ENCODE assay signal across 8 cellular contexts in genomic region chr9:6703898-6704639, GRCh38. TPM values are rescaled to one million over a fixed set of nuclear protein-coding genes. Genes with fewer than 3 reads are reported as not detected.
DNase-seq lines count a peak whose midpoint lies in the region; ATAC-seq and TF ChIP-seq lines count a peak whose summit lies in the region.

No MANE protein-coding gene starts in this region.

- no peaks in the 10 kb centered on the region for H3K36me3 ChIP-seq in CD4-positive, alpha-beta memory T cell (ENCODE audit: insufficient read depth, low read length)
- H3K36me3 ChIP-seq in HUES6 (ENCODE audit: control insufficient read depth, insufficient read depth, low read length) (no peaks in the 10 kb centered on the region), PC-3 (ENCODE audit: low read depth, low read length) (no peaks in the 10 kb centered on the region), subcutaneous abdominal adipose tissue (ENCODE audit: control insufficient read depth in 5 of 5, insufficient read depth in 5 of 5, low read length in 5 of 5) (no peaks in the 10 kb centered on the region)

- POLR2A ChIA-PET in CD4-positive, alpha-beta memory T cell (lab: Charles Lee; ENCODE audit: partially characterized antibody), result interaction anchor here (0.6 to 4.6 kb wide), 11 partner anchors 12 to 814 kb away, joined by 3 to 83 read pairs (median 9); partner anchors contain the start of genes KDM4C, MLANA and UHRF2
- POLR2A ChIA-PET in PC-3 (lab: Charles Lee; ENCODE audit: unreplicated experiment), result no interaction called here

- BruUV-seq in PC-3 (replicated peaks; lab: Mats Ljungman, UMichigan), result TSS peak; percentile 66

- intact Hi-C loops in CD4-positive, alpha-beta memory T cell (cut with micrococcal nuclease), result loop anchor here (1.0 kb wide), 2 partner anchors 23 to 53 kb away; partner anchors contain the start of gene KDM4C
- intact Hi-C loops in PC-3 (cut with micrococcal nuclease), result no loop called here
- intact Hi-C loops in activated T-helper 1 cell treated with anti-CD3 and anti-CD28 coated beads, Interleukin-12 subunit alpha, Interleukin-12 subunit beta, Interleukin-2, Interleukin-4 antibody, amounts not matched to agents 30 ng/mL and 10 ng/mL and 1 ng/mL, durations not matched to agents 14 hours and 24 hours and 36 hours (cut with micrococcal nuclease), result loop anchor here (1.0 to 5.0 kb wide), 6 partner anchors 12 to 697 kb away; partner anchors contain the start of genes KDM4C and UHRF2

- peaks cover 0 to 1% of the 10 kb centered on the region in 2 donors for H3K27me3 Mint-ChIP-seq in CD4-positive, alpha-beta memory T cell
- H3K27me3 Mint-ChIP-seq in activated T-helper 1 cell treated with anti-CD3 and anti-CD28 coated beads, Interleukin-12 subunit alpha, Interleukin-12 subunit beta, Interleukin-2, Interleukin-4 antibody, amounts not matched to agents 30 ng/mL and 10 ng/mL and 1 ng/mL, durations not matched to agents 14 hours and 24 hours and 36 hours (ENCODE audit: insufficient read depth), result peaks cover 4% of the 10 kb centered on the region
- H3K27me3 Mint-ChIP-seq in neural crest cell (ENCODE audit: low read depth), result no peaks in the 10 kb centered on the region

- H3K9ac ChIP-seq in HUES6 (ENCODE audit: low read length) (peak overlapping the region; percentile 71), PC-3 (ENCODE audit: low read length) (no peak overlapping the region), subcutaneous abdominal adipose tissue (ENCODE audit: low read length in 5 of 5) (peak overlapping the region; percentile 56 to 82 (median 69))

- H3K4me1 Mint-ChIP-seq in CD4-positive, alpha-beta memory T cell, result peaks cover 2 to 15% (median 11%) of the 10 kb centered on the region in 4 donors
- H3K4me1 Mint-ChIP-seq in activated T-helper 1 cell treated with anti-CD3 and anti-CD28 coated beads, Interleukin-12 subunit alpha, Interleukin-12 subunit beta, Interleukin-2, Interleukin-4 antibody, amounts not matched to agents 30 ng/mL and 10 ng/mL and 1 ng/mL, durations not matched to agents 14 hours and 24 hours and 36 hours (ENCODE audit: low read depth), result peaks cover 14% of the 10 kb centered on the region
- H3K4me1 Mint-ChIP-seq in neural crest cell, result peaks cover 6% of the 10 kb centered on the region

- H3K4me2 ChIP-seq in PC-3 (ENCODE audit: low read length), result peak overlapping the region; percentile 83

- TF ChIP-seq CTCF in PC-3 (conservative IDR thresholded peaks at IDR 0.05; ENCODE audit: low read depth, low read length) (no peak), fibroblast of the aortic adventitia (IDR thresholded peaks at IDR 0.05; ENCODE audit: insufficient read depth, low read length) (no peak), neural crest cell (conservative IDR thresholded peaks at IDR 0.05) (no peak)

- peaks cover 0 to 3% (median 0%) of the 10 kb centered on the region in 8 donors for H3K9me3 Mint-ChIP-seq in CD4-positive, alpha-beta memory T cell
- H3K9me3 Mint-ChIP-seq in activated T-helper 1 cell treated with anti-CD3 and anti-CD28 coated beads, Interleukin-12 subunit alpha, Interleukin-12 subunit beta, Interleukin-2, Interleukin-4 antibody, amounts not matched to agents 30 ng/mL and 10 ng/mL and 1 ng/mL, durations not matched to agents 14 hours and 24 hours and 36 hours, result peaks cover 3% of the 10 kb centered on the region
- peaks cover 3% of the 10 kb centered on the region for H3K9me3 Mint-ChIP-seq in neural crest cell

- H3K9me2 ChIP-seq in PC-3 (replicated peaks; ENCODE audit: low read length), result no peaks in the 10 kb centered on the region

- H3K4me3 Mint-ChIP-seq in CD4-positive, alpha-beta memory T cell, result peak overlapping the region; percentile 91 to 98 (median 95)
- H3K4me3 Mint-ChIP-seq in activated T-helper 1 cell treated with anti-CD3 and anti-CD28 coated beads, Interleukin-12 subunit alpha, Interleukin-12 subunit beta, Interleukin-2, Interleukin-4 antibody, amounts not matched to agents 30 ng/mL and 10 ng/mL and 1 ng/mL, durations not matched to agents 14 hours and 24 hours and 36 hours, result peak overlapping the region; percentile 89
- H3K4me3 Mint-ChIP-seq in neural crest cell, result peak overlapping the region; percentile 93

- peak overlapping the region; percentile 82 for H2AFZ ChIP-seq in PC-3 (ENCODE audit: low read length)

- peak overlapping the region; percentile 86 to 91 for H3K4me3 ChIP-seq in CD4-positive, alpha-beta memory T cell (ENCODE audit: low read length in 2 of 2)
- peak overlapping the region; percentile 78 for H3K4me3 ChIP-seq in HUES6 (ENCODE audit: low read depth, low read length)
- peak overlapping the region; percentile 61 for H3K4me3 ChIP-seq in PC-3 (ENCODE audit: low read length)
- peak overlapping the region; percentile 77 for H3K4me3 ChIP-seq in fibroblast of the aortic adventitia (ENCODE audit: low read depth, low read length)
- peak overlapping the region; percentile 67 to 91 (median 79) for H3K4me3 ChIP-seq in subcutaneous abdominal adipose tissue (ENCODE audit: low read depth in 1 of 5, low read length in 5 of 5)

- H3F3A ChIP-seq in PC-3 (ENCODE audit: low read length, unreplicated experiment), result no peaks in the 10 kb centered on the region

- CTCF ChIA-PET in CD4-positive, alpha-beta memory T cell (lab: Charles Lee; ENCODE audit: partially characterized antibody), result interaction anchor here (1.3 to 2.0 kb wide), 3 partner anchors 22 to 291 kb away, joined by 4 to 10 read pairs (median 4); partner anchors contain the start of gene UHRF2
- CTCF ChIA-PET in PC-3 (lab: Charles Lee), result no interaction called here

- H3K79me2 ChIP-seq in PC-3 (ENCODE audit: low read length), result no peaks in the 10 kb centered on the region

- ATAC-seq in GM21360 (IDR thresholded peaks at IDR 0.05; ENCODE audit: unreplicated experiment) (peak; percentile 75), PC-3 (peak; percentile 80)

- H3K27ac Mint-ChIP-seq in CD4-positive, alpha-beta memory T cell, result peak overlapping the region; percentile 93 to 99 (median 96)
- peak overlapping the region; percentile 91 for H3K27ac Mint-ChIP-seq in activated T-helper 1 cell treated with anti-CD3 and anti-CD28 coated beads, Interleukin-12 subunit alpha, Interleukin-12 subunit beta, Interleukin-2, Interleukin-4 antibody, amounts not matched to agents 30 ng/mL and 10 ng/mL and 1 ng/mL, durations not matched to agents 14 hours and 24 hours and 36 hours
- peak overlapping the region; percentile 78 for H3K27ac Mint-ChIP-seq in neural crest cell (ENCODE audit: unreplicated experiment)

- H3K4me1 ChIP-seq in CD4-positive, alpha-beta memory T cell (ENCODE audit: insufficient read depth, low read length), result peaks cover 12% of the 10 kb centered on the region
- H3K4me1 ChIP-seq in HUES6 (ENCODE audit: control insufficient read depth, insufficient read depth, low read length), result peaks cover 5% of the 10 kb centered on the region; the same call in 1 of the 2 replicates
- no peaks in the 10 kb centered on the region for H3K4me1 ChIP-seq in PC-3 (ENCODE audit: insufficient read depth, low read length)
- peaks cover 3 to 14% (median 8%) of the 10 kb centered on the region in 5 donors for H3K4me1 ChIP-seq in subcutaneous abdominal adipose tissue (ENCODE audit: control insufficient read depth in 5 of 5, insufficient read depth in 5 of 5, low read length in 5 of 5)

- H4K20me1 ChIP-seq in PC-3 (ENCODE audit: low read length), result no peaks in the 10 kb centered on the region

- peaks cover 0 to 3% of the 10 kb centered on the region in 2 donors for H3K36me3 Mint-ChIP-seq in CD4-positive, alpha-beta memory T cell
- H3K36me3 Mint-ChIP-seq in activated T-helper 1 cell treated with anti-CD3 and anti-CD28 coated beads, Interleukin-12 subunit alpha, Interleukin-12 subunit beta, Interleukin-2, Interleukin-4 antibody, amounts not matched to agents 30 ng/mL and 10 ng/mL and 1 ng/mL, durations not matched to agents 14 hours and 24 hours and 36 hours (ENCODE audit: low read depth), result peaks cover 2% of the 10 kb centered on the region
- no peaks in the 10 kb centered on the region for H3K36me3 Mint-ChIP-seq in neural crest cell (ENCODE audit: low read depth)

- H3K9me3 ChIP-seq in CD4-positive, alpha-beta memory T cell (ENCODE audit: control insufficient read depth in 1 of 2, low read length in 2 of 2), result no peaks in the 10 kb centered on the region
- H3K9me3 ChIP-seq in HUES6 (ENCODE audit: control insufficient read depth, insufficient read depth, low read depth, low read length), result peaks cover 5% of the 10 kb centered on the region
- H3K9me3 ChIP-seq in PC-3 (ENCODE audit: low read length), result no peaks in the 10 kb centered on the region
- H3K9me3 ChIP-seq in subcutaneous abdominal adipose tissue (ENCODE audit: control insufficient read depth in 5 of 5, low read length in 5 of 5), result peaks cover 0 to 5% (median 0%) of the 10 kb centered on the region in 5 donors

- peak; percentile 75 to 78 (median 78) for DNase-seq in CD4-positive, alpha-beta memory T cell
- DNase-seq in PC-3, result peak; percentile 35
- peak; percentile 84 for DNase-seq in activated T-helper 1 cell treated with anti-CD3 and anti-CD28 coated beads, Interleukin-12 subunit alpha, Interleukin-12 subunit beta, Interleukin-2, Interleukin-4 antibody, amounts not matched to agents 30 ng/mL and 10 ng/mL and 1 ng/mL, durations not matched to agents 14 hours and 24 hours and 36 hours (ENCODE audit: low spot score)
- peak; percentile 76 for DNase-seq in fibroblast of the aortic adventitia (ENCODE audit: low read depth)
- peak; percentile 45 for DNase-seq in neural crest cell (ENCODE audit: low read depth, low spot score)

- peak overlapping the region; percentile 92 for H3K27ac ChIP-seq in CD4-positive, alpha-beta memory T cell (ENCODE audit: low read depth, low read length)
- H3K27ac ChIP-seq in HUES6 (ENCODE audit: low read depth, low read length) (peak overlapping the region; percentile 24; the same call in 1 of the 2 replicates), PC-3 (ENCODE audit: low read length) (no peak overlapping the region), subcutaneous abdominal adipose tissue (ENCODE audit: low read depth, low read length) (peak overlapping the region; percentile 72)

- no peaks in the 10 kb centered on the region for H3K27me3 ChIP-seq in CD4-positive, alpha-beta memory T cell (ENCODE audit: insufficient read depth, low read length)
- H3K27me3 ChIP-seq in HUES6 (ENCODE audit: control insufficient read depth, insufficient read depth, low read length) (no peaks in the 10 kb centered on the region), PC-3 (ENCODE audit: low read length) (no peaks in the 10 kb centered on the region), subcutaneous abdominal adipose tissue (ENCODE audit: control insufficient read depth in 5 of 5, insufficient read depth in 4 of 5, low read length in 5 of 5) (no peaks in the 10 kb centered on the region)

RNA-seq across cellular contexts. Expression of gene KDM4C, which starts 53.7 kb away (rescaled TPM):
- 10 to 100 TPM; 80.5 to 90.7 TPM for total RNA-seq in CD4-positive, alpha-beta memory T cell
- polyA plus RNA-seq in CD4-positive, alpha-beta memory T cell, result 10 to 100 TPM; 36.3 to 37.1 TPM
- total RNA-seq in PC-3 (2014; rRNA removed) (24.4 and 27.0 TPM in 2 replicates), fibroblast of the aortic adventitia (ENCODE audit: low replicate concordance) (18.3 and 25.1 TPM in 2 replicates), neural crest cell (9.4 and 11.2 TPM in 2 replicates)
- 35.9 and 41.4 TPM in 2 replicates for total RNA-seq in activated T-helper 1 cell treated with anti-CD3 and anti-CD28 coated beads, Interleukin-12 subunit alpha, Interleukin-12 subunit beta, Interleukin-2, Interleukin-4 antibody, amounts not matched to agents 30 ng/mL and 10 ng/mL and 1 ng/mL, durations not matched to agents 14 hours and 24 hours and 36 hours

RNA-seq across cellular contexts. Expression of gene GLDC, which starts 58.5 kb away (rescaled TPM):
- not detected for total RNA-seq in CD4-positive, alpha-beta memory T cell
- polyA plus RNA-seq in CD4-positive, alpha-beta memory T cell, result under 1 TPM in 1 of 2 donors, not detected in 1; 0.20 TPM
- total RNA-seq in PC-3 (2014; rRNA removed) (5.4 and 8.1 TPM in 2 replicates), fibroblast of the aortic adventitia (ENCODE audit: low replicate concordance) (0.65 and 1.8 TPM in 2 replicates), neural crest cell (37.4 and 37.8 TPM in 2 replicates)
- total RNA-seq in activated T-helper 1 cell treated with anti-CD3 and anti-CD28 coated beads, Interleukin-12 subunit alpha, Interleukin-12 subunit beta, Interleukin-2, Interleukin-4 antibody, amounts not matched to agents 30 ng/mL and 10 ng/mL and 1 ng/mL, durations not matched to agents 14 hours and 24 hours and 36 hours, result 1.4 and 1.8 TPM in 2 replicates
